ENCODE assay signal across 1 cellular context in the genomic region with DNA sequence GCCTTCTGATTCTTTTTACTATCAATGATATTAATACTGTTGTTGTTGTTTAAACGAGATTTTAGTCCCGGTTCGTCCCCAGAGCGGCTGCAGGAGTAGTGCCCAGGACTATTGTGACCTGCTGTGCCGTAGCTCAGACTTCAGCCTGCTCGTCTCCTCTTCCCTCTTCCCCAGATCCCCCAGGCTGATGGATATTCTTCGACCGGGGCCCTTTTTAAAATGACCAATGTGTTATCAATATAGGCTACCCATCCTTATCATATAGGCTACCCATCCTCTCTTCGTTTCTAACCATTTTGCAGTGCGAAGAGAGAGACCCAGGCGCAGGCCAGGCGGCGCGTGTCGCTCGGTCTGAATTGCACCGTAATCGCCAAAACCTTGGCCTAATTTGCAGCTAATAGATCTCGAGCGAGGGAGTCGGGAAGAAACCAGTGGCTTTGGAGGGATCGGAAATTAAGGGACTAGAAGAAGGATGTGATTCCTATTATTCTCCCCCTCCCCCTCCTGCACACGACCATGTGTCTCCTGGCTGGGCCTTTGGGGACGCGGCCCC.
TF ChIP-seq lines count a peak whose summit lies in the region.

No MANE protein-coding gene starts in this region.

TF ChIP-seq in IMR-90, 13 proteins besides CTCF, POLR2A, EP300 and RAD21:
- TF ChIP-seq NFE2L2 (IDR thresholded peaks at IDR 0.05; ENCODE audit: low read depth, low read length) (no peak), MAZ (IDR thresholded peaks at IDR 0.05; ENCODE audit: borderline replicate concordance, low read depth, low read length) (no peak), BHLHE40 (IDR thresholded peaks at IDR 0.05; ENCODE audit: low read depth, low read length) (no peak), CEBPB (IDR thresholded peaks at IDR 0.05; ENCODE audit: low read depth, low read length) (no peak), RCOR1 (IDR thresholded peaks at IDR 0.05; ENCODE audit: insufficient replicate concordance, low read length) (no peak), FOS (IDR thresholded peaks at IDR 0.05; ENCODE audit: low read depth, low read length) (no peak), RFX5 (IDR thresholded peaks at IDR 0.05; ENCODE audit: low read depth, low read length) (no peak), CHD1 (IDR thresholded peaks at IDR 0.05; ENCODE audit: low read depth, low read length) (no peak), SMC3 (IDR thresholded peaks at IDR 0.05; ENCODE audit: low read depth, low read length) (no peak), MXI1 (IDR thresholded peaks at IDR 0.05; ENCODE audit: borderline replicate concordance, low read depth, low read length) (no peak), MAFK (IDR thresholded peaks at IDR 0.05; ENCODE audit: low read depth, low read length) (no peak)
- TF ChIP-seq, protein P1, sequence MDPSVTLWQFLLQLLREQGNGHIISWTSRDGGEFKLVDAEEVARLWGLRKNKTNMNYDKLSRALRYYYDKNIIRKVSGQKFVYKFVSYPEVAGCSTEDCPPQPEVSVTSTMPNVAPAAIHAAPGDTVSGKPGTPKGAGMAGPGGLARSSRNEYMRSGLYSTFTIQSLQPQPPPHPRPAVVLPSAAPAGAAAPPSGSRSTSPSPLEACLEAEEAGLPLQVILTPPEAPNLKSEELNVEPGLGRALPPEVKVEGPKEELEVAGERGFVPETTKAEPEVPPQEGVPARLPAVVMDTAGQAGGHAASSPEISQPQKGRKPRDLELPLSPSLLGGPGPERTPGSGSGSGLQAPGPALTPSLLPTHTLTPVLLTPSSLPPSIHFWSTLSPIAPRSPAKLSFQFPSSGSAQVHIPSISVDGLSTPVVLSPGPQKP (IDR thresholded peaks at IDR 0.05; ENCODE audit: borderline replicate concordance, low read depth, low read length): no peak
- TF ChIP-seq, protein P2, sequence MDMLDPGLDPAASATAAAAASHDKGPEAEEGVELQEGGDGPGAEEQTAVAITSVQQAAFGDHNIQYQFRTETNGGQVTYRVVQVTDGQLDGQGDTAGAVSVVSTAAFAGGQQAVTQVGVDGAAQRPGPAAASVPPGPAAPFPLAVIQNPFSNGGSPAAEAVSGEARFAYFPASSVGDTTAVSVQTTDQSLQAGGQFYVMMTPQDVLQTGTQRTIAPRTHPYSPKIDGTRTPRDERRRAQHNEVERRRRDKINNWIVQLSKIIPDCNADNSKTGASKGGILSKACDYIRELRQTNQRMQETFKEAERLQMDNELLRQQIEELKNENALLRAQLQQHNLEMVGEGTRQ (IDR thresholded peaks at IDR 0.05; ENCODE audit: low read depth, low read length): no peak
TF ChIP-seq in IMR-90: peak in this region for 0.
